8 cellular contexts compared by ENCODE assay signal in genomic region chr9:82606761-82607382, GRCh38.
A peak's percentile ranks its signal among the peaks of the same experiment; 100 is the strongest.
DNase-seq lines count a peak whose midpoint lies in the region; ATAC-seq, FAIRE-seq and TF ChIP-seq lines count a peak whose summit lies in the region.

No MANE protein-coding gene starts in this region.

- no peaks in the 10 kb centered on the region for H3K27me3 Mint-ChIP-seq in T-cell

- CTCF ChIA-PET in HepG2 (lab: Yijun Ruan, JAX; ENCODE audit: low intra/inter-chr PET ratio, low total read pairs) (interaction anchor here (2.0 kb wide), 2 partner anchors 57 to 74 kb away, joined by 6 to 20 read pairs; no protein-coding TSS in a partner anchor), T-cell (lab: Charles Lee) (interaction anchor here in 1 of 2 donors (0.6 kb wide), 1 partner anchor 151 kb away, joined by 3 read pairs; no protein-coding TSS in a partner anchor)

- H3K4me1 Mint-ChIP-seq in T-cell, result no peaks in the 10 kb centered on the region

- no peak overlapping the region for H3K4me2 ChIP-seq in DOHH2 (ENCODE audit: low read length)
- 0 out of 2 replicates have a peak overlapping the region, but pooled peaks have one; percentile 51 for H3K4me2 ChIP-seq in HepG2 (ENCODE audit: low read depth, low read length)

- TF ChIP-seq EP300 in HepG2 (IDR thresholded peaks at IDR 0.05; ENCODE audit: low read depth in 2 of 2, low read length in 2 of 2), result no peak
- no peak for TF ChIP-seq EP300 in HepG2 (CRISPR knock-in tag; IDR thresholded peaks at IDR 0.05; ENCODE audit: borderline replicate concordance)

- no peaks in the 10 kb centered on the region for H3K9me2 ChIP-seq in DOHH2 (replicated peaks; ENCODE audit: control insufficient read depth, low read length)

- H3K9me3 ChIP-seq in DOHH2 (ENCODE audit: control insufficient read depth, insufficient read depth, low read length), result no peaks in the 10 kb centered on the region
- H3K9me3 ChIP-seq in colonic mucosa, result no peaks in the 10 kb centered on the region
- no peaks in the 10 kb centered on the region for H3K9me3 ChIP-seq in HepG2 (ENCODE audit: low read length)
- no peaks in the 10 kb centered on the region for H3K9me3 ChIP-seq in vagina

- peak; percentile 64 for FAIRE-seq in HepG2 (lab: Jason Lieb, UNC)

- POLR2A ChIA-PET in HepG2 (lab: Yijun Ruan, JAX), result interaction anchor here (1.4 to 1.5 kb wide), 2 partner anchors 46 to 920 kb away, joined by 3 to 4 read pairs; no protein-coding TSS in a partner anchor
- POLR2A ChIA-PET in T-cell (lab: Charles Lee), result no interaction called here

- TF ChIP-seq CTCF in DOHH2 (IDR thresholded peaks at IDR 0.05; ENCODE audit: low read depth, low read length, poor library complexity, severe bottlenecking), result peak; percentile 46
- peak; percentile 43 for TF ChIP-seq CTCF in colonic mucosa (IDR thresholded peaks at IDR 0.05)
- TF ChIP-seq CTCF in HepG2 (CRISPR knock-in tag; IDR thresholded peaks at IDR 0.05), result peak; percentile 84
- peak in 2 of 3 experiments; percentile 29 to 42 for TF ChIP-seq CTCF in vagina (IDR thresholded peaks at IDR 0.05)

- peaks cover 0 to 4% (median 2%) of the 10 kb centered on the region in 3 donors for H3K9me3 Mint-ChIP-seq in T-cell

- H3K27ac Mint-ChIP-seq in T-cell, result no peak overlapping the region

- intact Hi-C loops in colonic mucosa (cut with DNase I), result loop anchor here (10.0 kb wide), 3 partner anchors 72 to 922 kb away; partner anchors contain the start of gene TLE1
- intact Hi-C loops in HepG2 (cut with micrococcal nuclease; ENCODE audit: unreplicated experiment), result loop anchor here (1.0 to 10.0 kb wide), 6 partner anchors 58 to 1085 kb away; no protein-coding TSS in a partner anchor
- intact Hi-C loops in vagina (cut with DNase I), result loop anchor here (10.0 kb wide), 1 partner anchor 1082 kb away; no protein-coding TSS in a partner anchor

- in situ Hi-C loops in HepG2 (cut with HindIII; ENCODE audit: extremely low pct_ligation_motif_present, low pct_unique_long_range_greater_than_20kb), result no loop called here

- peak; percentile 76 for TF ChIP-seq RAD21 in HepG2 (CRISPR knock-in tag; IDR thresholded peaks at IDR 0.05)

- ATAC-seq in HG02623 (IDR thresholded peaks at IDR 0.05; ENCODE audit: unreplicated experiment), result peak; percentile 50
- peak; percentile 91 for ATAC-seq in HepG2
- ATAC-seq in T-cell (replicated peaks in 1 of 4), result no peak
- no peak for ATAC-seq in GM19023 (IDR thresholded peaks at IDR 0.05; ENCODE audit: unreplicated experiment)

- H3K9ac ChIP-seq in colonic mucosa (ENCODE audit: low read depth in 2 of 2, low read length in 2 of 2) (no peak overlapping the region), HepG2 (ENCODE audit: insufficient read depth, low read depth, low read length) (no peak overlapping the region)

- WGBS in HepG2 (ENCODE audit: low lambda C conversion rate), result 10% methylated on average over 4 of the region's 4 CpGs

- DNase-seq in NCI-H748 treated with DMSO at 0.1 percent for 48 hours (lab: John Stamatoyannopoulos, UW), result peak; percentile 52
- peak; percentile 66 for DNase-seq in colonic mucosa
- DNase-seq in HepG2 (ENCODE audit: low spot score), result peak; percentile 69
- no peak for DNase-seq in vagina (ENCODE audit: extremely low spot score in 2 of 2)
- no peak for DNase-seq in T-cell

- H3K4me3 Mint-ChIP-seq in T-cell, result no peak overlapping the region

- H3K36me3 Mint-ChIP-seq in T-cell, result no peaks in the 10 kb centered on the region

- H3K4me1 ChIP-seq in DOHH2 (ENCODE audit: control insufficient read depth, low read length) (no peaks in the 10 kb centered on the region), colonic mucosa (no peaks in the 10 kb centered on the region), HepG2 (ENCODE audit: insufficient read depth, low read length) (peaks cover 54% of the 10 kb centered on the region), vagina (peaks cover 2% of the 10 kb centered on the region)

- no peak overlapping the region for H2AFZ ChIP-seq in HepG2 (ENCODE audit: low read length)

- H3K36me3 ChIP-seq in DOHH2 (ENCODE audit: control insufficient read depth, low read length) (no peaks in the 10 kb centered on the region), colonic mucosa (no peaks in the 10 kb centered on the region), HepG2 (replicated peaks in 1 of 2; ENCODE audit: control insufficient read depth in 1 of 2, insufficient read depth in 2 of 2, low read length in 2 of 2) (no peaks in the 10 kb centered on the region), vagina (no peaks in the 10 kb centered on the region)

- H3K27me3 ChIP-seq in DOHH2 (ENCODE audit: control insufficient read depth, low read length), result no peaks in the 10 kb centered on the region
- no peaks in the 10 kb centered on the region for H3K27me3 ChIP-seq in colonic mucosa
- no peaks in the 10 kb centered on the region for H3K27me3 ChIP-seq in HepG2 (ENCODE audit: control insufficient read depth in 1 of 2, insufficient read depth in 2 of 2, low read length in 2 of 2)
- no peaks in the 10 kb centered on the region for H3K27me3 ChIP-seq in vagina

- H3K79me2 ChIP-seq in DOHH2 (ENCODE audit: control insufficient read depth, low read length) (no peaks in the 10 kb centered on the region), HepG2 (ENCODE audit: insufficient read depth, low read length) (no peaks in the 10 kb centered on the region)

- H3F3A ChIP-seq in DOHH2 (ENCODE audit: control insufficient read depth, insufficient read depth), result no peaks in the 10 kb centered on the region

- H3K27ac ChIP-seq in DOHH2 (ENCODE audit: low read depth, low read length) (no peak overlapping the region), colonic mucosa (no peak overlapping the region), HepG2 (ENCODE audit: extremely low read length, insufficient read depth, low read length) (no peak overlapping the region), vagina (no peak overlapping the region)

- no peaks in the 10 kb centered on the region for H4K20me1 ChIP-seq in DOHH2 (ENCODE audit: control insufficient read depth, insufficient read depth, low read depth, low read length)
- no peaks in the 10 kb centered on the region for H4K20me1 ChIP-seq in HepG2 (ENCODE audit: insufficient read depth, low read length)

- TF ChIP-seq POLR2A in HepG2 (IDR thresholded peaks at IDR 0.05; ENCODE audit: insufficient read depth in 1 of 2, low read depth in 2 of 2, low read length in 2 of 2), result no peak
- TF ChIP-seq POLR2A in vagina (IDR thresholded peaks at IDR 0.05), result no peak

- BruUV-seq in HepG2 (replicated peaks; lab: Mats Ljungman, UMichigan), result no TSS peak

- H3K4me3 ChIP-seq in DOHH2 (ENCODE audit: low read length), result no peak overlapping the region
- H3K4me3 ChIP-seq in colonic mucosa, result no peak overlapping the region
- H3K4me3 ChIP-seq in HepG2 (replicated peaks in 1 of 3; ENCODE audit: insufficient read depth in 1 of 3, low read depth in 2 of 3, low read length in 3 of 3), result no peak overlapping the region
- H3K4me3 ChIP-seq in vagina, result no peak overlapping the region

TF ChIP-seq in HepG2, 621 proteins besides CTCF, POLR2A, EP300 and RAD21:
- no peak for TF ChIP-seq ZBTB42 (CRISPR knock-in tag; IDR thresholded peaks at IDR 0.05)
- no peak for TF ChIP-seq NR2F1 (CRISPR knock-in tag; IDR thresholded peaks at IDR 0.05)
- TF ChIP-seq IKZF5 (CRISPR knock-in tag; IDR thresholded peaks at IDR 0.05), result 0 out of 2 replicates have a peak, but pooled peaks have one; percentile 20
- TF ChIP-seq YEATS2 (CRISPR knock-in tag; IDR thresholded peaks at IDR 0.05; ENCODE audit: borderline replicate concordance), result no peak; the same call in 1 of the 2 replicates
- peak; percentile 94 for TF ChIP-seq STAG1 (CRISPR knock-in tag; IDR thresholded peaks at IDR 0.05)
- 0 out of 2 replicates have a peak, but pooled peaks have one; percentile 6 for TF ChIP-seq FOXA3 (CRISPR knock-in tag; IDR thresholded peaks at IDR 0.05)
- TF ChIP-seq GATAD2A (CRISPR knock-in tag; IDR thresholded peaks at IDR 0.05), result 0 out of 2 replicates have a peak, but pooled peaks have one; percentile 12
- TF ChIP-seq SMC3 (IDR thresholded peaks at IDR 0.05; ENCODE audit: low read length), result peak; percentile 91
- no peak for TF ChIP-seq ZBTB7B (CRISPR knock-in tag; IDR thresholded peaks at IDR 0.05)
- TF ChIP-seq TEAD3 (CRISPR knock-in tag; optimal IDR thresholded peaks at IDR 0.05; ENCODE audit: borderline replicate concordance), result peak; percentile 74
- TF ChIP-seq MIXL1 (CRISPR knock-in tag; IDR thresholded peaks at IDR 0.05), result peak; percentile 35; the same call in 1 of the 2 replicates
- no peak for TF ChIP-seq USF2 (IDR thresholded peaks at IDR 0.05; ENCODE audit: low read depth, low read length)
- no peak for TF ChIP-seq USF2 (CRISPR knock-in tag; IDR thresholded peaks at IDR 0.05; ENCODE audit: borderline replicate concordance)
- 0 out of 2 replicates have a peak, but pooled peaks have one; percentile 35 for TF ChIP-seq SIN3B (IDR thresholded peaks at IDR 0.05; ENCODE audit: low read length)

Comparison
In these comparisons a context has a peak if more than half of its experiments do, and no peak if none do; other contexts are left out.
1. ATAC-seq: peak in HG02623 (single experiment) and HepG2 (single experiment); none in T-cell (0 of 4) and GM19023 (single experiment).
2. DNase-seq: peak in NCI-H748 treated with DMSO at 0.1 percent for 48 hours (single experiment), colonic mucosa (single experiment) and HepG2 (single experiment); none in vagina (0 of 2) and T-cell (0 of 34).
3. Peak in every context shown above with its lines, with median percentiles within 50 percentile points of each other: CTCF ChIP-seq.